Comparison of ENCODE assay signal across 1 cellular context in the genomic region with DNA sequence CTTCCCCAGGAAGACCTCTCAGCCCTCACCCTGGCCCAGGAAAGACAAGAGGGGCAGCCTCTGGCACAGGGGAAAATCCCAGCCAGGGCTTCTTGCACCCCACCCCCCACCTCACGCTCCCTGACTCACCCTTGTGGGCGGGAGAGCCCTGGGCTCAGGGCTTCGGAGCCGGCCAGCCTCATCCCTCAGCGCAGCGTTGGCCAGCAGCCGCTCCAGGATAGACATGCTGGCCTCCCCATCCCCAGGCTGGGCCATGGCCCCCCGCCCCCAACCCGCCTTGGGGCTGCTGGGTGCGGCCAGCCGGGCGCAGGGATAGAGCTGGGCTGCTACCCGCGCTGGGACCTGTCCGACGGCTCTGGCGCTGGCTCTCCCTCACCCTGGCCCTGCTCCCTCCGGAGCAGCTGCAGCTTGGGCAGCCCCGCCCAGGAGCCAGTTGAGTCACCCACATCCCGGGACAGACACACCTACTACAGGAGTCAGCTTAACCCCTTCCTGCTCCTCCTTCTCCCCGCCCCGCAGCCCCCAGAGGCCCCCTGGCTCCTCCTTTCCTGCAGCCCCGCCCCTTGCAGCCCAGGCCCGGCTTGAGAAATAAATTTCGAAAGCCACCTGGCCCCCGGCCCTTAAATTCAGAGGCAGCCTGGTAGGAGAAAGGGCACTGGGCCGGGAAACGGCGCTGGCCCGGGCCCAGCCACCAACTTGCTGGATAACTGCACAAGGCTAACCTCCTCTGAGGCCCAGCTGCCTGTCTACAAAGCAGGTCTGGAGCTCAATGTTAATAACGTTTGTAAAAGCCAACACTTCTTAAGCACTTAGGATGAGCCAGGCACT.
TF ChIP-seq lines count a peak whose summit lies in the region.

No MANE protein-coding gene starts in this region.

TF ChIP-seq in SK-N-SH, 30 proteins besides CTCF, POLR2A, EP300 and RAD21 (continued from another document):
- TF ChIP-seq, protein P1, sequence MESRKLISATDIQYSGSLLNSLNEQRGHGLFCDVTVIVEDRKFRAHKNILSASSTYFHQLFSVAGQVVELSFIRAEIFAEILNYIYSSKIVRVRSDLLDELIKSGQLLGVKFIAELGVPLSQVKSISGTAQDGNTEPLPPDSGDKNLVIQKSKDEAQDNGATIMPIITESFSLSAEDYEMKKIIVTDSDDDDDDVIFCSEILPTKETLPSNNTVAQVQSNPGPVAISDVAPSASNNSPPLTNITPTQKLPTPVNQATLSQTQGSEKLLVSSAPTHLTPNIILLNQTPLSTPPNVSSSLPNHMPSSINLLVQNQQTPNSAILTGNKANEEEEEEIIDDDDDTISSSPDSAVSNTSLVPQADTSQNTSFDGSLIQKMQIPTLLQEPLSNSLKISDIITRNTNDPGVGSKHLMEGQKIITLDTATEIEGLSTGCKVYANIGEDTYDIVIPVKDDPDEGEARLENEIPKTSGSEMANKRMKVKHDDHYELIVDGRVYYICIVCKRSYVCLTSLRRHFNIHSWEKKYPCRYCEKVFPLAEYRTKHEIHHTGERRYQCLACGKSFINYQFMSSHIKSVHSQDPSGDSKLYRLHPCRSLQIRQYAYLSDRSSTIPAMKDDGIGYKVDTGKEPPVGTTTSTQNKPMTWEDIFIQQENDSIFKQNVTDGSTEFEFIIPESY (IDR thresholded peaks at IDR 0.05; ENCODE audit: borderline replicate concordance, low read depth): no peak
- TF ChIP-seq CHD2 (IDR thresholded peaks at IDR 0.05; ENCODE audit: low read length, partially characterized antibody) (no peak), SMC3 (IDR thresholded peaks at IDR 0.05; ENCODE audit: low read depth, low read length) (no peak), GATA2 (CRISPR knock-in tag; IDR thresholded peaks at IDR 0.05) (no peak), TAF1 (IDR thresholded peaks at IDR 0.05; ENCODE audit: borderline replicate concordance, low read depth, low read length) (peak; percentile 47; the same call in 1 of the 2 replicates), FOSL2 (IDR thresholded peaks at IDR 0.05; ENCODE audit: borderline replicate concordance, low read depth) (peak; percentile 60), ELF1 (IDR thresholded peaks at IDR 0.05) (no peak), GABPA (IDR thresholded peaks at IDR 0.05; ENCODE audit: low read depth) (no peak), RXRA (IDR thresholded peaks at IDR 0.05; ENCODE audit: borderline replicate concordance, low read depth) (peak; percentile 65; the same call in 1 of the 2 replicates), JUND (IDR thresholded peaks at IDR 0.05) (peak; percentile 44; the same call in 1 of the 2 replicates), TCF12 (IDR thresholded peaks at IDR 0.05) (peak; percentile 55; the same call in 1 of the 2 replicates), MEF2A (IDR thresholded peaks at IDR 0.05; ENCODE audit: borderline replicate concordance, low read depth) (no peak), RFX5 (IDR thresholded peaks at IDR 0.05; ENCODE audit: low read length) (no peak), TEAD4 (IDR thresholded peaks at IDR 0.05; ENCODE audit: borderline replicate concordance, insufficient read depth) (no peak), YY1 (IDR thresholded peaks at IDR 0.05; ENCODE audit: low read depth) (0 out of 2 replicates have a peak, but pooled peaks have one; percentile 28), RCOR1 (IDR thresholded peaks at IDR 0.05; ENCODE audit: low read length) (no peak)
- TF ChIP-seq, protein P2, sequence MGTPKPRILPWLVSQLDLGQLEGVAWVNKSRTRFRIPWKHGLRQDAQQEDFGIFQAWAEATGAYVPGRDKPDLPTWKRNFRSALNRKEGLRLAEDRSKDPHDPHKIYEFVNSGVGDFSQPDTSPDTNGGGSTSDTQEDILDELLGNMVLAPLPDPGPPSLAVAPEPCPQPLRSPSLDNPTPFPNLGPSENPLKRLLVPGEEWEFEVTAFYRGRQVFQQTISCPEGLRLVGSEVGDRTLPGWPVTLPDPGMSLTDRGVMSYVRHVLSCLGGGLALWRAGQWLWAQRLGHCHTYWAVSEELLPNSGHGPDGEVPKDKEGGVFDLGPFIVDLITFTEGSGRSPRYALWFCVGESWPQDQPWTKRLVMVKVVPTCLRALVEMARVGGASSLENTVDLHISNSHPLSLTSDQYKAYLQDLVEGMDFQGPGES (IDR thresholded peaks at IDR 0.05; ENCODE audit: low read depth, low read length): no peak
- TF ChIP-seq, protein P3, sequence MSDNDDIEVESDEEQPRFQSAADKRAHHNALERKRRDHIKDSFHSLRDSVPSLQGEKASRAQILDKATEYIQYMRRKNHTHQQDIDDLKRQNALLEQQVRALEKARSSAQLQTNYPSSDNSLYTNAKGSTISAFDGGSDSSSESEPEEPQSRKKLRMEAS (IDR thresholded peaks at IDR 0.05; ENCODE audit: low read depth): peak; percentile 70
- TF ChIP-seq, protein P4, sequence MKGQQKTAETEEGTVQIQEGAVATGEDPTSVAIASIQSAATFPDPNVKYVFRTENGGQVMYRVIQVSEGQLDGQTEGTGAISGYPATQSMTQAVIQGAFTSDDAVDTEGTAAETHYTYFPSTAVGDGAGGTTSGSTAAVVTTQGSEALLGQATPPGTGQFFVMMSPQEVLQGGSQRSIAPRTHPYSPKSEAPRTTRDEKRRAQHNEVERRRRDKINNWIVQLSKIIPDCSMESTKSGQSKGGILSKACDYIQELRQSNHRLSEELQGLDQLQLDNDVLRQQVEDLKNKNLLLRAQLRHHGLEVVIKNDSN (IDR thresholded peaks at IDR 0.05; ENCODE audit: borderline replicate concordance, low read depth): no peak
- TF ChIP-seq, protein P5, sequence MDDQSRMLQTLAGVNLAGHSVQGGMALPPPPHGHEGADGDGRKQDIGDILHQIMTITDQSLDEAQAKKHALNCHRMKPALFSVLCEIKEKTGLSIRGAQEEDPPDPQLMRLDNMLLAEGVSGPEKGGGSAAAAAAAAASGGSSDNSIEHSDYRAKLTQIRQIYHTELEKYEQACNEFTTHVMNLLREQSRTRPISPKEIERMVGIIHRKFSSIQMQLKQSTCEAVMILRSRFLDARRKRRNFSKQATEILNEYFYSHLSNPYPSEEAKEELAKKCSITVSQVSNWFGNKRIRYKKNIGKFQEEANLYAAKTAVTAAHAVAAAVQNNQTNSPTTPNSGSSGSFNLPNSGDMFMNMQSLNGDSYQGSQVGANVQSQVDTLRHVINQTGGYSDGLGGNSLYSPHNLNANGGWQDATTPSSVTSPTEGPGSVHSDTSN (IDR thresholded peaks at IDR 0.05): no peak; the same call in 1 of the 2 replicates
- TF ChIP-seq, protein P6, sequence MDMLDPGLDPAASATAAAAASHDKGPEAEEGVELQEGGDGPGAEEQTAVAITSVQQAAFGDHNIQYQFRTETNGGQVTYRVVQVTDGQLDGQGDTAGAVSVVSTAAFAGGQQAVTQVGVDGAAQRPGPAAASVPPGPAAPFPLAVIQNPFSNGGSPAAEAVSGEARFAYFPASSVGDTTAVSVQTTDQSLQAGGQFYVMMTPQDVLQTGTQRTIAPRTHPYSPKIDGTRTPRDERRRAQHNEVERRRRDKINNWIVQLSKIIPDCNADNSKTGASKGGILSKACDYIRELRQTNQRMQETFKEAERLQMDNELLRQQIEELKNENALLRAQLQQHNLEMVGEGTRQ (IDR thresholded peaks at IDR 0.05; ENCODE audit: borderline replicate concordance, low read depth, low read length): no peak
